ENCODE assay signal across 20 cellular contexts in genomic region chr13:109348514-109349340, GRCh38.
A peak's percentile ranks its signal among the peaks of the same experiment; 100 is the strongest.
DNase-seq lines count a peak whose midpoint lies in the region; ATAC-seq, FAIRE-seq and TF ChIP-seq lines count a peak whose summit lies in the region.
"Had no signal": no experiment of that assay in that cellular context is flagged by ENCODE, and none has a peak within 500 bp of the region (broad histone marks: within the 10 kb centered on the region; RNA-seq: fewer than 3 reads in every experiment).

No MANE protein-coding gene starts in this region.

- H3K36me3 ChIP-seq in bronchial epithelial cell (ENCODE audit: control insufficient read depth, insufficient read depth, low read length): no peaks in the 10 kb centered on the region
- H3K36me3 ChIP-seq: gastrocnemius medialis, right lobe of liver had no signal

- H3K9me3 Mint-ChIP-seq in activated T-cell treated with anti-CD3 and anti-CD28 coated beads, Interleukin-2, amount 50 U/mL, for 4 hours: no peaks in the 10 kb centered on the region

- no peak for ATAC-seq in activated T-cell treated with anti-CD3 and anti-CD28 coated beads, Interleukin-2, amount 50 U/mL, for 4 hours
- ATAC-seq: activated CD8-positive, alpha-beta T cell treated with anti-CD3 and anti-CD28 coated beads, Interleukin-2, amount 10 ng/mL, durations not matched to agents 7 days and 5 days; activated T-helper 17 cell treated with anti-CD3 and anti-CD28 coated beads, Interleukin-2, amount 50 U/mL, for 72 hours; gastrocnemius medialis; right lobe of liver had no signal

- no peaks in the 10 kb centered on the region for H3K36me3 Mint-ChIP-seq in activated T-cell treated with anti-CD3 and anti-CD28 coated beads, Interleukin-2, amount 50 U/mL, for 4 hours (ENCODE audit: insufficient read depth)
- H3K36me3 Mint-ChIP-seq: memory B cell had no signal

- no peak overlapping the region for H3K4me3 ChIP-seq in bronchial epithelial cell (ENCODE audit: low read depth, low read length)
- H3K4me3 ChIP-seq: gastrocnemius medialis, right lobe of liver had no signal

- H3K4me1 Mint-ChIP-seq in activated T-cell treated with anti-CD3 and anti-CD28 coated beads, Interleukin-2, amount 50 U/mL, for 4 hours (ENCODE audit: low read depth): no peaks in the 10 kb centered on the region
- H3K4me1 Mint-ChIP-seq: activated T-helper 17 cell treated with anti-CD3 and anti-CD28 coated beads, Interleukin-2, amount 50 U/mL, for 72 hours; memory B cell; neural crest cell had no signal

- peaks cover 13% of the 10 kb centered on the region for H3K27me3 Mint-ChIP-seq in activated T-cell treated with anti-CD3 and anti-CD28 coated beads, Interleukin-2, amount 50 U/mL, for 4 hours (ENCODE audit: low read depth)

- no peak for TF ChIP-seq CTCF in bronchial epithelial cell (IDR thresholded peaks at IDR 0.05; ENCODE audit: insufficient read depth, low read length, severe bottlenecking)

- peak; percentile 84 for DNase-seq in EH (ENCODE audit: low read depth)
- DNase-seq in LoVo (ENCODE audit: low spot score): peak; percentile 16
- DNase-seq in bronchial epithelial cell (ENCODE audit: low read depth): peak; percentile 71
- DNase-seq in kidney tubule cell (ENCODE audit: low spot score): peak; percentile 48
- no peak for DNase-seq in RCC 7860 (ENCODE audit: low spot score)
- no peak for DNase-seq in SKM-1 (lab: John Stamatoyannopoulos, UW; ENCODE audit: unreplicated experiment)
- DNase-seq in activated T-cell treated with anti-CD3 and anti-CD28 coated beads, Interleukin-2, amount 50 U/mL, for 4 hours: no peak
- no peak for DNase-seq in NCI-H2081 (lab: John Stamatoyannopoulos, UW)
- DNase-seq: activated CD8-positive, alpha-beta T cell treated with anti-CD3 and anti-CD28 coated beads, Interleukin-2, amount 10 ng/mL, durations not matched to agents 7 days and 5 days; anterior cingulate cortex; gastrocnemius medialis; GOT3; NCI-H1417 treated with DMSO at 0.1 percent for 48 hours; NCI-H446; right lobe of liver; stimulated activated CD4-positive, alpha-beta T cell treated with anti-CD3 and anti-CD28 coated beads, Interleukin-4, amount 100 ng/mL, for 4 hours; trophoblast cell had no signal

- H3K27me3 ChIP-seq in bronchial epithelial cell (ENCODE audit: control insufficient read depth, insufficient read depth, low read length): no peaks in the 10 kb centered on the region
- H3K27me3 ChIP-seq: gastrocnemius medialis, right lobe of liver had no signal

- no peak overlapping the region for H3K4me3 Mint-ChIP-seq in activated T-cell treated with anti-CD3 and anti-CD28 coated beads, Interleukin-2, amount 50 U/mL, for 4 hours
- H3K4me3 Mint-ChIP-seq: activated CD8-positive, alpha-beta T cell treated with anti-CD3 and anti-CD28 coated beads, Interleukin-2, amount 10 ng/mL, durations not matched to agents 7 days and 5 days; activated T-helper 17 cell treated with anti-CD3 and anti-CD28 coated beads, Interleukin-2, amount 50 U/mL, for 72 hours; memory B cell; neural crest cell had no signal

- FAIRE-seq in bronchial epithelial cell (lab: Jason Lieb, UNC) (no peak), RCC 7860 (lab: Jason Lieb, UNC) (no peak)

Comparison
In these comparisons a context has a peak if more than half of its experiments do, and no peak if none do; other contexts are left out.
1. DNase-seq: peak in EH (single experiment), LoVo (single experiment), bronchial epithelial cell (single experiment) and kidney tubule cell (single experiment); none in RCC 7860 (single experiment), SKM-1 (single experiment), activated T-cell treated with anti-CD3 and anti-CD28 coated beads, Interleukin-2, amount 50 U/mL, for 4 hours (single experiment) and NCI-H2081 (0 of 2).